In genomic region chr6:137571854-137572253, GRCh38 we compare ENCODE assay signal across 9 cellular contexts.
DNase-seq lines count a peak whose midpoint lies in the region; ATAC-seq and TF ChIP-seq lines count a peak whose summit lies in the region.
"Had no signal": no experiment of that assay in that cellular context is flagged by ENCODE, and none has a peak within 500 bp of the region (broad histone marks: within the 10 kb centered on the region; RNA-seq: fewer than 3 reads in every experiment).

No MANE protein-coding gene starts in this region.

- H3K9me2 ChIP-seq in OCI-LY7 (ENCODE audit: insufficient read depth, low read length), result no peaks in the 10 kb centered on the region

- no peaks in the 10 kb centered on the region for H4K20me1 ChIP-seq in OCI-LY7 (ENCODE audit: insufficient read depth, low read length)

- peak; percentile 61 for ATAC-seq in GM21529 (IDR thresholded peaks at IDR 0.05; ENCODE audit: unreplicated experiment)
- peak; percentile 62 for ATAC-seq in activated T-helper 17 cell treated with anti-CD3 and anti-CD28 coated beads, Interleukin-2, amount 50 U/mL, for 72 hours (replicated peaks)

- no peaks in the 10 kb centered on the region for H3K36me3 Mint-ChIP-seq in Calu3 (ENCODE audit: insufficient read depth, unreplicated experiment)
- no peaks in the 10 kb centered on the region for H3K36me3 Mint-ChIP-seq in activated T-helper 17 cell treated with anti-CD3 and anti-CD28 coated beads, Interleukin-2, amount 50 U/mL, for 72 hours (ENCODE audit: low read depth)

- peak; percentile 57 for TF ChIP-seq CTCF in Calu3 (IDR thresholded peaks at IDR 0.05; ENCODE audit: unreplicated experiment)
- TF ChIP-seq CTCF in OCI-LY7 (conservative IDR thresholded peaks at IDR 0.05; ENCODE audit: low read length), result peak; percentile 82

- H3K36me3 ChIP-seq in OCI-LY7 (ENCODE audit: insufficient read depth, low read length), result no peaks in the 10 kb centered on the region
- H3K36me3 ChIP-seq: SJSA1 had no signal

- H3K27ac Mint-ChIP-seq in Calu3 (ENCODE audit: unreplicated experiment), result no peak overlapping the region
- H3K27ac Mint-ChIP-seq in activated T-helper 17 cell treated with anti-CD3 and anti-CD28 coated beads, Interleukin-2, amount 50 U/mL, for 72 hours, result no peak overlapping the region

- BruUV-seq in Calu3 (replicated peaks; lab: Mats Ljungman, UMichigan) (no TSS peak), OCI-LY7 (replicated peaks; lab: Mats Ljungman, UMichigan) (no TSS peak)

- DNase-seq in Calu3 (peak; percentile 54), OCI-LY7 (ENCODE audit: low spot score) (peak; percentile 59), iPS-NIHi11 (ENCODE audit: low spot score) (peak; percentile 54), ureter (ENCODE audit: low spot score) (no peak), medulla oblongata (ENCODE audit: extremely low spot score) (no peak)
- DNase-seq in stimulated activated CD8-positive, alpha-beta memory T cell treated with anti-CD3 and anti-CD28 coated beads, Interleukin-4, amount 100 ng/mL, for 1 hour (ENCODE audit: low read depth in 2 of 2, low spot score in 1 of 2), result peak; percentile 33 to 39

- no peak overlapping the region for H3K4me3 Mint-ChIP-seq in Calu3 (ENCODE audit: low read depth, unreplicated experiment)
- no peak overlapping the region for H3K4me3 Mint-ChIP-seq in activated T-helper 17 cell treated with anti-CD3 and anti-CD28 coated beads, Interleukin-2, amount 50 U/mL, for 72 hours

- no peak overlapping the region for H3K4me2 ChIP-seq in OCI-LY7 (ENCODE audit: low read length)

- CTCF ChIA-PET in Calu3 (lab: Charles Lee) (no interaction called here), OCI-LY7 (lab: Charles Lee; ENCODE audit: unreplicated experiment) (no interaction called here)

- POLR2A ChIA-PET in OCI-LY7 (lab: Charles Lee), result no interaction called here

- no peaks in the 10 kb centered on the region for H3K4me1 Mint-ChIP-seq in Calu3 (ENCODE audit: low read depth, unreplicated experiment)
- H3K4me1 Mint-ChIP-seq in activated T-helper 17 cell treated with anti-CD3 and anti-CD28 coated beads, Interleukin-2, amount 50 U/mL, for 72 hours, result no peaks in the 10 kb centered on the region

- no peak overlapping the region for H3K27ac ChIP-seq in OCI-LY7 (ENCODE audit: low read depth, low read length, poor library complexity, severe bottlenecking)
- H3K27ac ChIP-seq: SJSA1 had no signal

- H3K9me3 ChIP-seq in OCI-LY7 (ENCODE audit: low read length), result no peaks in the 10 kb centered on the region
- H3K9me3 ChIP-seq: SJSA1 had no signal

- H3K4me1 ChIP-seq in OCI-LY7 (ENCODE audit: insufficient read depth, low read length, poor library complexity, severe bottlenecking), result no peaks in the 10 kb centered on the region
- H3K4me1 ChIP-seq: SJSA1 had no signal

- peaks cover 66% of the 10 kb centered on the region for H3K27me3 Mint-ChIP-seq in Calu3 (ENCODE audit: unreplicated experiment)
- peaks cover 18% of the 10 kb centered on the region for H3K27me3 Mint-ChIP-seq in activated T-helper 17 cell treated with anti-CD3 and anti-CD28 coated beads, Interleukin-2, amount 50 U/mL, for 72 hours

- H3K9me3 Mint-ChIP-seq in Calu3 (ENCODE audit: low read depth, unreplicated experiment), result no peaks in the 10 kb centered on the region
- H3K9me3 Mint-ChIP-seq in activated T-helper 17 cell treated with anti-CD3 and anti-CD28 coated beads, Interleukin-2, amount 50 U/mL, for 72 hours, result peaks cover 3% of the 10 kb centered on the region

- no peak overlapping the region for H3K4me3 ChIP-seq in OCI-LY7 (ENCODE audit: low read depth, low read length, poor library complexity, severe bottlenecking)
- H3K4me3 ChIP-seq: SJSA1 had no signal

- intact Hi-C loops in Calu3 (cut with micrococcal nuclease; ENCODE audit: unreplicated experiment) (no loop called here), OCI-LY7 (cut with micrococcal nuclease; ENCODE audit: unreplicated experiment) (no loop called here)

- no peak overlapping the region for H2AFZ ChIP-seq in OCI-LY7 (ENCODE audit: low read length)

- no peaks in the 10 kb centered on the region for H3K79me2 ChIP-seq in OCI-LY7 (ENCODE audit: insufficient read depth, low read depth, low read length)

Comparison
In these comparisons a context has a peak if more than half of its experiments do, and no peak if none do; other contexts are left out.
1. DNase-seq: peak in Calu3 (single experiment), OCI-LY7 (single experiment), iPS-NIHi11 (single experiment) and stimulated activated CD8-positive, alpha-beta memory T cell treated with anti-CD3 and anti-CD28 coated beads, Interleukin-4, amount 100 ng/mL, for 1 hour (2 of 2); none in ureter (single experiment) and medulla oblongata (single experiment).